Comparison of ENCODE assay signal across 1 cellular context in the genomic region with DNA sequence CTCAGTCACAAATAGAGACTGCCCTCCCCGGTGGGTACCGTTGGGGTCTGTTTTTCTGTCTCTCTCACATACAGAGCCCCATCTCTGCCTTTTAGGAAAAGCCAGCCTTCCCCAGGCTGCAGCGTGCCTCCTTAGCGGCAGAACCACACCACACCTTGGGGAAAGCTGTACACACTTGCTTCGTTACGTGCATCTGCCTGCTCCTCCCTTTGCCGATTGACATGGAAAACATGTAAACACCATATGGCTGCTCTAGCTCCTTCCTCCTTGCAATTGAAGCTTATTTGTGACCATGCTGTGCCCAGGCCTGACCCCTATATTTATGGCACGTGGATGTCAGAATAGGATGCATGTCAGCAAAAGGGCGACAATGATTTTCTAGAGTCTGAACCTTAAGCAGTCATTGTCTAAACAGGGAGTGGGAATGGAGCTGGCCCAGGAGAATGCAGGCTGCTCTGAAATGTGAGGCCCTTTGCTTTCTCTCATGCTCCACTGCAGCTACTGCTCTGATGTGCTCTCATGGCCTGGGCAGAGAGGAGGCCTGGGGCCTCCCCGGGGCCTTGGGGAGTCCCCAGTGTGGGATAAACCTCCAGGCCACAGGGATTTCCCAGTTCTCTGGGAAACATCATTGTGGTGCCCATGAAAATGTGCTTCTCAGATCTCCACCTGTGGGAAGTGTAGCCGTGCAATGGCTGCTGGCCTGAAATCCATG.
TF ChIP-seq lines count a peak whose summit lies in the region.

No MANE protein-coding gene starts in this region.

TF ChIP-seq in GM23338, 12 proteins besides CTCF, POLR2A, EP300 and RAD21 (continued from another document):
- TF ChIP-seq, protein P1, sequence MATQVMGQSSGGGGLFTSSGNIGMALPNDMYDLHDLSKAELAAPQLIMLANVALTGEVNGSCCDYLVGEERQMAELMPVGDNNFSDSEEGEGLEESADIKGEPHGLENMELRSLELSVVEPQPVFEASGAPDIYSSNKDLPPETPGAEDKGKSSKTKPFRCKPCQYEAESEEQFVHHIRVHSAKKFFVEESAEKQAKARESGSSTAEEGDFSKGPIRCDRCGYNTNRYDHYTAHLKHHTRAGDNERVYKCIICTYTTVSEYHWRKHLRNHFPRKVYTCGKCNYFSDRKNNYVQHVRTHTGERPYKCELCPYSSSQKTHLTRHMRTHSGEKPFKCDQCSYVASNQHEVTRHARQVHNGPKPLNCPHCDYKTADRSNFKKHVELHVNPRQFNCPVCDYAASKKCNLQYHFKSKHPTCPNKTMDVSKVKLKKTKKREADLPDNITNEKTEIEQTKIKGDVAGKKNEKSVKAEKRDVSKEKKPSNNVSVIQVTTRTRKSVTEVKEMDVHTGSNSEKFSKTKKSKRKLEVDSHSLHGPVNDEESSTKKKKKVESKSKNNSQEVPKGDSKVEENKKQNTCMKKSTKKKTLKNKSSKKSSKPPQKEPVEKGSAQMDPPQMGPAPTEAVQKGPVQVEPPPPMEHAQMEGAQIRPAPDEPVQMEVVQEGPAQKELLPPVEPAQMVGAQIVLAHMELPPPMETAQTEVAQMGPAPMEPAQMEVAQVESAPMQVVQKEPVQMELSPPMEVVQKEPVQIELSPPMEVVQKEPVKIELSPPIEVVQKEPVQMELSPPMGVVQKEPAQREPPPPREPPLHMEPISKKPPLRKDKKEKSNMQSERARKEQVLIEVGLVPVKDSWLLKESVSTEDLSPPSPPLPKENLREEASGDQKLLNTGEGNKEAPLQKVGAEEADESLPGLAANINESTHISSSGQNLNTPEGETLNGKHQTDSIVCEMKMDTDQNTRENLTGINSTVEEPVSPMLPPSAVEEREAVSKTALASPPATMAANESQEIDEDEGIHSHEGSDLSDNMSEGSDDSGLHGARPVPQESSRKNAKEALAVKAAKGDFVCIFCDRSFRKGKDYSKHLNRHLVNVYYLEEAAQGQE (IDR thresholded peaks at IDR 0.05; ENCODE audit: unreplicated experiment) = no peak
- TF ChIP-seq, protein P2, sequence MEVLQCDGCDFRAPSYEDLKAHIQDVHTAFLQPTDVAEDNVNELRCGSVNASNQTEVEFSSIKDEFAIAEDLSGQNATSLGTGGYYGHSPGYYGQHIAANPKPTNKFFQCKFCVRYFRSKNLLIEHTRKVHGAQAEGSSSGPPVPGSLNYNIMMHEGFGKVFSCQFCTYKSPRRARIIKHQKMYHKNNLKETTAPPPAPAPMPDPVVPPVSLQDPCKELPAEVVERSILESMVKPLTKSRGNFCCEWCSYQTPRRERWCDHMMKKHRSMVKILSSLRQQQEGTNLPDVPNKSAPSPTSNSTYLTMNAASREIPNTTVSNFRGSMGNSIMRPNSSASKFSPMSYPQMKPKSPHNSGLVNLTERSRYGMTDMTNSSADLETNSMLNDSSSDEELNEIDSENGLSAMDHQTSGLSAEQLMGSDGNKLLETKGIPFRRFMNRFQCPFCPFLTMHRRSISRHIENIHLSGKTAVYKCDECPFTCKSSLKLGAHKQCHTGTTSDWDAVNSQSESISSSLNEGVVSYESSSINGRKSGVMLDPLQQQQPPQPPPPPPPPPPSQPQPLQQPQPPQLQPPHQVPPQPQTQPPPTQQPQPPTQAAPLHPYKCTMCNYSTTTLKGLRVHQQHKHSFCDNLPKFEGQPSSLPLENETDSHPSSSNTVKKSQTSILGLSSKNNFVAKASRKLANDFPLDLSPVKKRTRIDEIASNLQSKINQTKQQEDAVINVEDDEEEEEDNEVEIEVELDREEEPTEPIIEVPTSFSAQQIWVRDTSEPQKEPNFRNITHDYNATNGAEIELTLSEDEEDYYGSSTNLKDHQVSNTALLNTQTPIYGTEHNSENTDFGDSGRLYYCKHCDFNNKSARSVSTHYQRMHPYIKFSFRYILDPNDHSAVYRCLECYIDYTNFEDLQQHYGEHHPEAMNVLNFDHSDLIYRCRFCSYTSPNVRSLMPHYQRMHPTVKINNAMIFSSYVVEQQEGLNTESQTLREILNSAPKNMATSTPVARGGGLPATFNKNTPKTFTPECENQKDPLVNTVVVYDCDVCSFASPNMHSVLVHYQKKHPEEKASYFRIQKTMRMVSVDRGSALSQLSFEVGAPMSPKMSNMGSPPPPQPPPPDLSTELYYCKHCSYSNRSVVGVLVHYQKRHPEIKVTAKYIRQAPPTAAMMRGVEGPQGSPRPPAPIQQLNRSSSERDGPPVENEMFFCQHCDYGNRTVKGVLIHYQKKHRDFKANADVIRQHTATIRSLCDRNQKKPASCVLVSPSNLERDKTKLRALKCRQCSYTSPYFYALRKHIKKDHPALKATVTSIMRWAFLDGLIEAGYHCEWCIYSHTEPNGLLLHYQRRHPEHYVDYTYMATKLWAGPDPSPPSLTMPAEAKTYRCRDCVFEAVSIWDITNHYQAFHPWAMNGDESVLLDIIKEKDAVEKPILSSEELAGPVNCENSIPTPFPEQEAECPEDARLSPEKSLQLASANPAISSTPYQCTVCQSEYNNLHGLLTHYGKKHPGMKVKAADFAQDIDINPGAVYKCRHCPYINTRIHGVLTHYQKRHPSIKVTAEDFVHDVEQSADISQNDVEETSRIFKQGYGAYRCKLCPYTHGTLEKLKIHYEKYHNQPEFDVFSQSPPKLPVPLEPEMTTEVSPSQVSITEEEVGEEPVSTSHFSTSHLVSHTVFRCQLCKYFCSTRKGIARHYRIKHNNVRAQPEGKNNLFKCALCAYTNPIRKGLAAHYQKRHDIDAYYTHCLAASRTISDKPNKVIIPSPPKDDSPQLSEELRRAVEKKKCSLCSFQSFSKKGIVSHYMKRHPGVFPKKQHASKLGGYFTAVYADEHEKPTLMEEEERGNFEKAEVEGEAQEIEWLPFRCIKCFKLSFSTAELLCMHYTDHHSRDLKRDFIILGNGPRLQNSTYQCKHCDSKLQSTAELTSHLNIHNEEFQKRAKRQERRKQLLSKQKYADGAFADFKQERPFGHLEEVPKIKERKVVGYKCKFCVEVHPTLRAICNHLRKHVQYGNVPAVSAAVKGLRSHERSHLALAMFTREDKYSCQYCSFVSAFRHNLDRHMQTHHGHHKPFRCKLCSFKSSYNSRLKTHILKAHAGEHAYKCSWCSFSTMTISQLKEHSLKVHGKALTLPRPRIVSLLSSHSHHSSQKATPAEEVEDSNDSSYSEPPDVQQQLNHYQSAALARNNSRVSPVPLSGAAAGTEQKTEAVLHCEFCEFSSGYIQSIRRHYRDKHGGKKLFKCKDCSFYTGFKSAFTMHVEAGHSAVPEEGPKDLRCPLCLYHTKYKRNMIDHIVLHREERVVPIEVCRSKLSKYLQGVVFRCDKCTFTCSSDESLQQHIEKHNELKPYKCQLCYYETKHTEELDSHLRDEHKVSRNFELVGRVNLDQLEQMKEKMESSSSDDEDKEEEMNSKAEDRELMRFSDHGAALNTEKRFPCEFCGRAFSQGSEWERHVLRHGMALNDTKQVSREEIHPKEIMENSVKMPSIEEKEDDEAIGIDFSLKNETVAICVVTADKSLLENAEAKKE (CRISPR knock-in tag; IDR thresholded peaks at IDR 0.05) = no peak
- TF ChIP-seq NANOG (IDR thresholded peaks at IDR 0.05; ENCODE audit: borderline replicate concordance) (no peak), JUNB (IDR thresholded peaks at IDR 0.05; ENCODE audit: unreplicated experiment) (no peak), EZH2phosphoT487 (IDR thresholded peaks at IDR 0.05; ENCODE audit: unreplicated experiment) (no peak), CREB1 (CRISPR knock-in tag; IDR thresholded peaks at IDR 0.05; ENCODE audit: low read depth) (no peak), EZH2 (IDR thresholded peaks at IDR 0.05; ENCODE audit: low read depth, unreplicated experiment) (no peak), POLR2AphosphoS5 (IDR thresholded peaks at IDR 0.05; ENCODE audit: low read depth) (no peak), STAT1 (IDR thresholded peaks at IDR 0.05; ENCODE audit: unreplicated experiment) (no peak), ZNF114 (CRISPR knock-in tag; IDR thresholded peaks at IDR 0.05) (no peak)
TF ChIP-seq in GM23338: peak in this region for 0.
